8 cellular contexts compared by ENCODE assay signal in genomic region chr9:128047231-128047630, GRCh38.
"Had no signal": no experiment of that assay in that cellular context is flagged by ENCODE, and none has a peak within 500 bp of the region (broad histone marks: within the 10 kb centered on the region; RNA-seq: fewer than 3 reads in every experiment).

No MANE protein-coding gene starts in this region.

- H3K27ac ChIP-seq: HL-60 had no signal

- FAIRE-seq: H1, H54, K562 had no signal

- H2AFZ ChIP-seq: GM23338 had no signal

- DNase-seq: H9, HCEC 1CT, IMR-90 had no signal

- H3K9me3 Mint-ChIP-seq: GM23338, H9 had no signal

- H3K4me3 Mint-ChIP-seq: GM23338, H9 had no signal

- H3K27ac Mint-ChIP-seq: GM23338, H9 had no signal

- ATAC-seq: GM23338, K562 had no signal

- H3K4me2 ChIP-seq: GM23338 had no signal

- H3K4me3 ChIP-seq: GM23338, K562 had no signal
